Comparison of ENCODE assay signal across 1 cellular context in genomic region chr16:84633622-84634021, GRCh38.
TF ChIP-seq lines count a peak whose summit lies in the region.

No MANE protein-coding gene starts in this region.

TF ChIP-seq in HEK293, 187 proteins besides CTCF, POLR2A, EP300 and RAD21:
- no peak for TF ChIP-seq ZNF398 (tag by site-specific recombination; IDR thresholded peaks at IDR 0.05)
- no peak for TF ChIP-seq MYNN (tag by site-specific recombination; IDR thresholded peaks at IDR 0.05; ENCODE audit: borderline replicate concordance)
- no peak for TF ChIP-seq ZNF777 (tag by site-specific recombination; IDR thresholded peaks at IDR 0.05; ENCODE audit: borderline replicate concordance)
- peak; percentile 76 for TF ChIP-seq ZNF341 (tag by site-specific recombination; IDR thresholded peaks at IDR 0.05; ENCODE audit: low read depth)
- peak; percentile 33; the same call in 1 of the 2 replicates for TF ChIP-seq ZBTB17 (tag by site-specific recombination; IDR thresholded peaks at IDR 0.05)
- TF ChIP-seq ZEB2 (tag by site-specific recombination; IDR thresholded peaks at IDR 0.05): no peak
- TF ChIP-seq ZNF10 (tag by site-specific recombination; IDR thresholded peaks at IDR 0.05): no peak
- TF ChIP-seq, protein P1, sequence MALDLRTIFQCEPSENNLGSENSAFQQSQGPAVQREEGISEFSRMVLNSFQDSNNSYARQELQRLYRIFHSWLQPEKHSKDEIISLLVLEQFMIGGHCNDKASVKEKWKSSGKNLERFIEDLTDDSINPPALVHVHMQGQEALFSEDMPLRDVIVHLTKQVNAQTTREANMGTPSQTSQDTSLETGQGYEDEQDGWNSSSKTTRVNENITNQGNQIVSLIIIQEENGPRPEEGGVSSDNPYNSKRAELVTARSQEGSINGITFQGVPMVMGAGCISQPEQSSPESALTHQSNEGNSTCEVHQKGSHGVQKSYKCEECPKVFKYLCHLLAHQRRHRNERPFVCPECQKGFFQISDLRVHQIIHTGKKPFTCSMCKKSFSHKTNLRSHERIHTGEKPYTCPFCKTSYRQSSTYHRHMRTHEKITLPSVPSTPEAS (tag by site-specific recombination; IDR thresholded peaks at IDR 0.05): no peak
- TF ChIP-seq ZNF629 (tag by site-specific recombination; IDR thresholded peaks at IDR 0.05): no peak
- TF ChIP-seq, protein P2, sequence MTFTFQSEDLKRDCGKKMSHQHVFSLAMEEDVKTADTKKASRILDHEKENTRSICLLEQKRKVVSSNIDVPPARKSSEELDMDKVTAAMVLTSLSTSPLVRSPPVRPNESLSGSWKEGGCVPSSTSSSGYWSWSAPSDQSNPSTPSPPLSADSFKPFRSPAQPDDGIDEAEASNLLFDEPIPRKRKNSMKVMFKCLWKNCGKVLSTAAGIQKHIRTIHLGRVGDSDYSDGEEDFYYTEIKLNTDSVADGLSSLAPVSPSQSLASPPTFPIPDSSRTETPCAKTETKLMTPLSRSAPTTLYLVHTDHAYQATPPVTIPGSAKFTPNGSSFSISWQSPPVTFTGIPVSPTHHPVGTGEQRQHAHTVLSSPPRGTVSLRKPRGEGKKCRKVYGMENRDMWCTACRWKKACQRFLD (tag by site-specific recombination; IDR thresholded peaks at IDR 0.05): no peak
- no peak for TF ChIP-seq ZNF19 (tag by site-specific recombination; IDR thresholded peaks at IDR 0.05; ENCODE audit: low read depth)
- no peak for TF ChIP-seq ZNF433 (tag by site-specific recombination; IDR thresholded peaks at IDR 0.05; ENCODE audit: low read depth)
- TF ChIP-seq ZNF223 (tag by site-specific recombination; IDR thresholded peaks at IDR 0.05): no peak
- 0 out of 2 replicates have a peak, but pooled peaks have one; percentile 14 for TF ChIP-seq EGR2 (tag by site-specific recombination; IDR thresholded peaks at IDR 0.05; ENCODE audit: low read depth)
- no peak for TF ChIP-seq ZNF266 (tag by site-specific recombination; IDR thresholded peaks at IDR 0.05; ENCODE audit: low read depth)
- no peak for TF ChIP-seq ZNF133 (tag by site-specific recombination; IDR thresholded peaks at IDR 0.05)
- no peak for TF ChIP-seq ZNF677 (tag by site-specific recombination; IDR thresholded peaks at IDR 0.05)
- no peak for TF ChIP-seq ZNF571 (tag by site-specific recombination; IDR thresholded peaks at IDR 0.05)
- TF ChIP-seq ZNF169 (tag by site-specific recombination; IDR thresholded peaks at IDR 0.05): no peak
- TF ChIP-seq, protein P3, sequence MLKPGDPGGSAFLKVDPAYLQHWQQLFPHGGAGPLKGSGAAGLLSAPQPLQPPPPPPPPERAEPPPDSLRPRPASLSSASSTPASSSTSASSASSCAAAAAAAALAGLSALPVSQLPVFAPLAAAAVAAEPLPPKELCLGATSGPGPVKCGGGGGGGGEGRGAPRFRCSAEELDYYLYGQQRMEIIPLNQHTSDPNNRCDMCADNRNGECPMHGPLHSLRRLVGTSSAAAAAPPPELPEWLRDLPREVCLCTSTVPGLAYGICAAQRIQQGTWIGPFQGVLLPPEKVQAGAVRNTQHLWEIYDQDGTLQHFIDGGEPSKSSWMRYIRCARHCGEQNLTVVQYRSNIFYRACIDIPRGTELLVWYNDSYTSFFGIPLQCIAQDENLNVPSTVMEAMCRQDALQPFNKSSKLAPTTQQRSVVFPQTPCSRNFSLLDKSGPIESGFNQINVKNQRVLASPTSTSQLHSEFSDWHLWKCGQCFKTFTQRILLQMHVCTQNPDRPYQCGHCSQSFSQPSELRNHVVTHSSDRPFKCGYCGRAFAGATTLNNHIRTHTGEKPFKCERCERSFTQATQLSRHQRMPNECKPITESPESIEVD (tag by site-specific recombination; IDR thresholded peaks at IDR 0.05): no peak
- no peak for TF ChIP-seq ZNF626 (tag by site-specific recombination; IDR thresholded peaks at IDR 0.05)
- no peak for TF ChIP-seq YY1 (tag by site-specific recombination; IDR thresholded peaks at IDR 0.05)
- TF ChIP-seq ZNF830 (tag by site-specific recombination; IDR thresholded peaks at IDR 0.05; ENCODE audit: low read depth): no peak
- no peak for TF ChIP-seq ZNF768 (tag by site-specific recombination; IDR thresholded peaks at IDR 0.05)
